9 cellular contexts compared by ENCODE assay signal in the genomic region with DNA sequence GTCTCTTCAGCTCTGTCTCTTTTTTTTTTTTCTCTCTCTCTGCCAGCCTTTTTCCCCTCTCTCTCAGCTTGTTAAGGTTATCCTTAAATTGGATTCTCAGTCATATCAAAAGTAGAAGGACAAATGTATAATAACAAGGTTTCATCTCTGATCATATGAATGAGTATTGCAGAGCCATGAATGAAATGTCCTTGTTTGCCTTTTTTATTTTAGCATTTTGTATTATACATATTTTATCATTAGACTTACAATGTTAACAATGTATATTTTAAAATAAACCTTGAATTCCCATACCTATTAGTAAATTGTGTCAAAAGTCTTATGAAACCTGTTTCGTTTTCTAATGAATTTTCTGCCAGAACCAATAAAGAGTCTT. TPM values are rescaled to one million over a fixed set of nuclear protein-coding genes. Genes with fewer than 3 reads are reported as not detected.
DNase-seq lines count a peak whose midpoint lies in the region; ATAC-seq, FAIRE-seq and TF ChIP-seq lines count a peak whose summit lies in the region.
"Had no signal": no experiment of that assay in that cellular context is flagged by ENCODE, and none has a peak within 500 bp of the region (broad histone marks: within the 10 kb centered on the region; RNA-seq: fewer than 3 reads in every experiment).

No MANE protein-coding gene starts in this region.

- H3K4me3 ChIP-seq in left ventricle myocardium inferior (peak overlapping the region; percentile 77), bronchial epithelial cell (ENCODE audit: low read depth, low read length) (peak overlapping the region; percentile 45), mucosa of rectum (ENCODE audit: low read length in 2 of 2) (peak overlapping the region; percentile 74 to 88)

- ATAC-seq in Right ventricle myocardium superior (ENCODE audit: poor library complexity) (no peak), GM21723 (IDR thresholded peaks at IDR 0.05; ENCODE audit: unreplicated experiment) (no peak), left colon (no peak)

- DNase-seq in left ventricle myocardium inferior (no peak), Right ventricle myocardium superior (no peak), bronchial epithelial cell (ENCODE audit: low read depth) (no peak), foreskin melanocyte (no peak), left colon (no peak)
- DNase-seq in stimulated activated CD4-positive, alpha-beta T cell treated with anti-CD3 and anti-CD28 coated beads, Interleukin-2, amount 100 ng/mL, for 48 hours = no peak

- H3K36me3 ChIP-seq in left ventricle myocardium inferior (no peaks in the 10 kb centered on the region), bronchial epithelial cell (ENCODE audit: control insufficient read depth, insufficient read depth, low read length) (no peaks in the 10 kb centered on the region), mucosa of rectum (ENCODE audit: control insufficient read depth in 2 of 2, insufficient read depth in 2 of 2, low read length in 2 of 2) (no peaks in the 10 kb centered on the region)

- intact Hi-C loops in left ventricle myocardium inferior (cut with micrococcal nuclease) (loop anchor here (2.0 to 10.0 kb wide), 2 partner anchors 27 to 99 kb away; partner anchors contain the start of gene FUBP1), Right ventricle myocardium superior (cut with DNase I) (loop anchor here (10.0 kb wide), 1 partner anchor 639 kb away; the partner anchor contains the start of gene IFI44), left colon (cut with DNase I, micrococcal nuclease) (loop anchor here in 1 of 2 donors (2.0 kb wide), 1 partner anchor 27 kb away; the partner anchor contains the start of gene FUBP1)

- no peaks in the 10 kb centered on the region for H3K27me3 ChIP-seq in left ventricle myocardium inferior (ENCODE audit: low read depth)
- no peaks in the 10 kb centered on the region for H3K27me3 ChIP-seq in bronchial epithelial cell (ENCODE audit: control insufficient read depth, insufficient read depth, low read length)
- no peaks in the 10 kb centered on the region for H3K27me3 ChIP-seq in mucosa of rectum (ENCODE audit: control insufficient read depth in 2 of 2, insufficient read depth in 2 of 2, low read length in 2 of 2)

- H3K27ac ChIP-seq in left ventricle myocardium inferior (replicated peaks) (peak overlapping the region; percentile 93), mucosa of rectum (ENCODE audit: low read depth in 2 of 2, low read length in 2 of 2) (peak overlapping the region; percentile 85 to 96)

- peak overlapping the region; percentile 78 to 82 for H3K9ac ChIP-seq in mucosa of rectum (ENCODE audit: low read depth in 1 of 2, low read length in 2 of 2)

- FAIRE-seq in bronchial epithelial cell (lab: Jason Lieb, UNC) = no peak

- no peak for TF ChIP-seq CTCF in left ventricle myocardium inferior (IDR thresholded peaks at IDR 0.05; ENCODE audit: borderline replicate concordance)
- no peak for TF ChIP-seq CTCF in bronchial epithelial cell (IDR thresholded peaks at IDR 0.05; ENCODE audit: insufficient read depth, low read length, severe bottlenecking)

- H3K9me3 ChIP-seq in left ventricle myocardium inferior (replicated peaks) = no peaks in the 10 kb centered on the region
- no peaks in the 10 kb centered on the region for H3K9me3 ChIP-seq in mucosa of rectum (ENCODE audit: control insufficient read depth in 2 of 2, low read length in 2 of 2)

- peaks cover 62% of the 10 kb centered on the region for H3K4me1 ChIP-seq in left ventricle myocardium inferior
- peaks cover 2 to 5% of the 10 kb centered on the region in 2 donors for H3K4me1 ChIP-seq in mucosa of rectum (ENCODE audit: control insufficient read depth in 2 of 2, insufficient read depth in 2 of 2, low read length in 2 of 2)

RNA-seq across cellular contexts. Expression of gene DNAJB4, which starts 0.6 kb away (rescaled TPM):
- total RNA-seq in left ventricle myocardium inferior (118 TPM), Right ventricle myocardium superior (99.0 TPM), bronchial epithelial cell (6.8 and 15.7 TPM in 2 replicates), left colon (10 to 100 TPM; 10.5 to 15.9 TPM)

RNA-seq across cellular contexts. Expression of gene FUBP1, which starts 26.5 kb away (rescaled TPM):
- total RNA-seq in left ventricle myocardium inferior (55.7 TPM), Right ventricle myocardium superior (47.9 TPM), bronchial epithelial cell (95.8 and 103 TPM in 2 replicates), left colon (10 to 100 TPM; 78.0 to 94.7 TPM)

RNA-seq across cellular contexts. Expression of gene GIPC2, which starts 40.4 kb away (rescaled TPM):
- total RNA-seq in left ventricle myocardium inferior (2.5 TPM), Right ventricle myocardium superior (2.0 TPM), bronchial epithelial cell (0.38 and 1.1 TPM in 2 replicates), left colon (10 to 100 TPM; 30.5 to 32.4 TPM)
- total RNA-seq: NCI-H460 had no signal
